Comparison of ENCODE assay signal across 1 cellular context in genomic region chr14:102206901-102207300, GRCh38.
TF ChIP-seq lines count a peak whose summit lies in the region.

No MANE protein-coding gene starts in this region.

TF ChIP-seq in H1, 55 proteins besides CTCF, POLR2A, EP300 and RAD21 (continued from another document):
- no peak for TF ChIP-seq ATF2 (IDR thresholded peaks at IDR 0.05; ENCODE audit: low read length)
- no peak for TF ChIP-seq JUN (IDR thresholded peaks at IDR 0.05; ENCODE audit: low read depth, low read length)
- no peak for TF ChIP-seq RXRA (IDR thresholded peaks at IDR 0.05; ENCODE audit: insufficient read depth, low read depth, low read length)
- TF ChIP-seq TBP (IDR thresholded peaks at IDR 0.05; ENCODE audit: low read depth, low read length): no peak
- no peak for TF ChIP-seq KDM5A (IDR thresholded peaks at IDR 0.05; ENCODE audit: low read length)
- no peak for TF ChIP-seq TAF7 (optimal IDR thresholded peaks at IDR 0.05; ENCODE audit: borderline replicate concordance, low read depth, low read length)
- TF ChIP-seq CBX8 (IDR thresholded peaks at IDR 0.05; ENCODE audit: borderline replicate concordance, low read depth, low read length): no peak
- no peak for TF ChIP-seq CTBP2 (IDR thresholded peaks at IDR 0.05; ENCODE audit: borderline replicate concordance, insufficient read depth, insufficient read length, low read length)
TF ChIP-seq in H1: peak in this region for 0.
